ENCODE assay signal across 8 cellular contexts in the genomic region with DNA sequence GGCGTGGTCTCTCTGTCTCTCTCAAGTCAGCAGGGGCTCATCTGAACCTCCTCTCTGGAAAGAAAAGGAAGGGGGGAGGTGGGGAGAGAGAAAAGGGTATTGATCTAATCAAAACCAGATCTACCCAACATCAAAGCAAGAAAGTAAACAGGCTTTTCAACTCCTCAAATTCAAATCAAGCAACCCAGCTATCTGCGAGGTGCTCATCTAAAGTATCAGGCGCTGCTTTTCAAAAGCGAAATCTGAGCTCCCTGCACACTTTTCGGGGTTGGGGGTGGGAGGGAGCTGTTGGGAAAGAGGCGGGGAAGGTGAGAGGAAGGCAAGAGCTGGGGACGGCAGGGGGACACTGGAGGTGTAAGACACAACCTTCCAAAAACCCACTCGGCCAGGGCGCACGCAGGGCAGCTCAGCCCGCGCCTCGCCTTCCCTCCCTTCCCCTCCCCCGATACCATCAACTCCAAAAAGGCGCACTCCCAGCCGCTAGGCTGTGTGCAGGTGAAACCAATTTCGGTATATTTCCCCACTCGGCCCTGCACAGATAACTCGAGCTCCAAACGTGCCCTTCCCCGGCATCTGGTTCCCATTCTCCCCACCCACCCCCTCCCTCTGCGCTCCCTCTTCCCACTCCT. TPM values are rescaled to one million over a fixed set of nuclear protein-coding genes. Genes with fewer than 3 reads are reported as not detected.
DNase-seq lines count a peak whose midpoint lies in the region; ATAC-seq and TF ChIP-seq lines count a peak whose summit lies in the region.

No MANE protein-coding gene starts in this region.

- H2AFZ ChIP-seq in osteoblast (ENCODE audit: low read length): no peak overlapping the region

- DNase-seq in BJ (ENCODE audit: low read depth) (no peak), osteoblast (ENCODE audit: insufficient read length, low spot score, missing footprints) (peak; percentile 87), NCI-H2196 (lab: John Stamatoyannopoulos, UW; ENCODE audit: unreplicated experiment) (no peak), medulla oblongata (ENCODE audit: extremely low spot score) (no peak), NCI-H2196 treated with DMSO at 0.1 percent for 48 hours (lab: John Stamatoyannopoulos, UW; ENCODE audit: unreplicated experiment) (no peak)

- ATAC-seq in HG02852 (IDR thresholded peaks at IDR 0.05; ENCODE audit: unreplicated experiment): no peak

- peaks cover 27% of the 10 kb centered on the region for H4K20me1 ChIP-seq in osteoblast (ENCODE audit: insufficient read depth, low read length)

- TF ChIP-seq CTCF in BJ (IDR thresholded peaks at IDR 0.05; ENCODE audit: insufficient read depth, low read depth, low read length): no peak
- no peak for TF ChIP-seq CTCF in osteoblast (IDR thresholded peaks at IDR 0.05; ENCODE audit: extremely low read depth, low read depth, low read length)

- H3K4me1 ChIP-seq in HUES64 (ENCODE audit: insufficient read depth, low read length) (peaks cover 28% of the 10 kb centered on the region), duodenal mucosa (ENCODE audit: control insufficient read depth in 1 of 2, insufficient read depth in 2 of 2, low read length in 2 of 2) (peaks cover 44 to 53% of the 10 kb centered on the region in 2 donors), osteoblast (ENCODE audit: insufficient read depth, low read length) (peaks cover 19% of the 10 kb centered on the region)

- 0% methylated on average over 22 of the region's 22 CpGs for WGBS in HUES64

- H3K27ac ChIP-seq in HUES64 (ENCODE audit: low read depth, low read length) (no peak overlapping the region; the same call in 1 of the 2 replicates), duodenal mucosa (ENCODE audit: low read depth, low read length) (no peak overlapping the region), osteoblast (ENCODE audit: low read depth, low read length) (no peak overlapping the region)

- H3K27me3 ChIP-seq in BJ (ENCODE audit: control insufficient read depth, insufficient read depth, low read length) (peaks cover 11% of the 10 kb centered on the region), HUES64 (ENCODE audit: insufficient read depth, low read length) (no peaks in the 10 kb centered on the region), duodenal mucosa (ENCODE audit: control insufficient read depth in 1 of 2, insufficient read depth in 2 of 2, low read length in 2 of 2) (peaks cover 0 to 5% of the 10 kb centered on the region in 2 donors), osteoblast (ENCODE audit: insufficient read depth, low read length) (no peaks in the 10 kb centered on the region)

- POLR2A ChIA-PET in BJ (lab: Charles Lee): interaction anchor here (0.6 kb wide), 1 partner anchor 1785 kb away, joined by 9 read pairs; the partner anchor contains the start of gene DDX42

- H3K4me3 ChIP-seq in BJ (ENCODE audit: low read depth, low read length) (peak overlapping the region; percentile 66), HUES64 (ENCODE audit: low read length) (peak overlapping the region; percentile 82), duodenal mucosa (ENCODE audit: low read depth in 1 of 2, low read length in 2 of 2) (peak overlapping the region; percentile 71 to 74), osteoblast (ENCODE audit: insufficient read depth, low read length) (no peak overlapping the region)

- H3K36me3 ChIP-seq in BJ (ENCODE audit: control insufficient read depth, insufficient read depth, low read length) (no peaks in the 10 kb centered on the region; the same call in 1 of the 2 replicates), HUES64 (ENCODE audit: insufficient read depth, low read length) (peaks cover 24% of the 10 kb centered on the region), duodenal mucosa (ENCODE audit: control insufficient read depth in 1 of 2, insufficient read depth in 2 of 2, low read length in 2 of 2) (no peaks in the 10 kb centered on the region), osteoblast (ENCODE audit: insufficient read depth, low read length) (peaks cover 2% of the 10 kb centered on the region)

- peak overlapping the region; percentile 86 for H3K4me2 ChIP-seq in osteoblast (ENCODE audit: insufficient read depth, low read length)

- H3K79me2 ChIP-seq in osteoblast (ENCODE audit: insufficient read depth, low read length): peaks cover 4% of the 10 kb centered on the region

- H3K9me3 ChIP-seq in HUES64 (ENCODE audit: insufficient read depth, low read depth, low read length) (no peaks in the 10 kb centered on the region), duodenal mucosa (ENCODE audit: control insufficient read depth in 1 of 2, low read length in 2 of 2) (no peaks in the 10 kb centered on the region), osteoblast (ENCODE audit: low read depth, low read length) (no peaks in the 10 kb centered on the region)

- peak overlapping the region; percentile 73 for H3K9ac ChIP-seq in HUES64 (ENCODE audit: low read depth, low read length)
- peak overlapping the region in 1 of 2 donors; percentile 2 for H3K9ac ChIP-seq in duodenal mucosa (ENCODE audit: low read depth in 1 of 2, low read length in 2 of 2)

- CTCF ChIA-PET in BJ (lab: Yijun Ruan, JAX): interaction anchor here (0.7 to 2.1 kb wide), 4 partner anchors 239 to 328 kb away, joined by 3 to 8 read pairs (median 4); no protein-coding TSS in a partner anchor

RNA-seq across cellular contexts. Expression of gene AXIN2, which starts 2.7 kb away (rescaled TPM):
- polyA plus RNA-seq in BJ (2011; rRNA removed): 0.93 and 1.3 TPM in 2 replicates
- 0.76 and 0.98 TPM in 2 replicates for polyA minus RNA-seq in BJ (2011; rRNA and poly(A)+ RNA removed)
- polyA plus RNA-seq in HUES64 (2013, experiment 1 of 2): 30.5 TPM
- 35.8 TPM for polyA plus RNA-seq in HUES64 (2013, experiment 2 of 2)
- 2.9 and 5.1 TPM in 2 replicates for total RNA-seq in osteoblast
